In the genomic region with DNA sequence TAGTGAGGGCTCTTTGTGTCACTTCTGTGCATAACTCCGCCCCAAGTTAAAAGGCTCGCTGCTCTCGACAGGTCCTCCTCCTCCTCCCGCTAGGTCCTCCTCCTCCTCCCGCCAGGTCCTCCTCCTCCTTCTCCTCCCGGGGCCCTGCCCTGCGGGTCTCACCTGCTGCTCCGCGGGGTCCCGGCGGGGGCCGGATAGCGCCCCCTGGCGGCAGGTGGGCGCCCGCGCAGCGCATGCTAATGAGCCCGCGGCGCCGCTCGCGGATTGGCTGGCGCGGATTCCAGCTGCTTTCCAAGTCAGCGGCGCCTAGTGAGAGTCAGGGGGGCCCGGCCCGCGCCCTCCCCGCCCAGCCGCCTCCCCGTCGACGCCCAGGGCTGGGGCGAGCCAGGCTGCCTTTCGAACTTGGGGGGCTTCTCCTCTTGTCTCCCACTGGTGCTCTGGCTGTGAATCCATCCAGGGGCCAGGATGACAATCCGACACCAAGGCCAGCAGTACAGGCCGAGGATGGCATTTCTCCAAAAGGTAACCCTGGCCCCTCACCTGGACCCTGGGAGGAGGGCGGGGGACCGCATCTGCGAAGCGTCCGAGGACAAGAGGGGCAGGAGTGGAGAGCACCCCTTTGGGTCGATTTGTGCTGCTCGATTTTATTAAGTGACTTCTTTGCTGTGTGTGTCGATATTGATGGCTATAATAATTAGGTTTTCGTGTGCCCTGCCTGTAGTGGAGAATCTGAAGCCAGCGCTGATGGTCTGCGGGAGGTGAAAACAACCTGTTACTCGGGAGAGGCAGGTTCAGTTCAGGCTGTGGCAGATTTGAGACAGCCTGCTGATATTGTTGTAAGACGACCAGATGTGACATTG, we compare ENCODE assay signal across 8 cellular contexts. TPM values are rescaled to one million over a fixed set of nuclear protein-coding genes. Genes with fewer than 3 reads are reported as not detected.
DNase-seq lines count a peak whose midpoint lies in the region; ATAC-seq lines count a peak whose summit lies in the region.

Gene RGS9, plus strand, starts transcription at position 295 of the 860 bp plus-strand sequence. Its CDS starts 171 bp downstream, at position 466.

- H3K4me3 ChIP-seq in BLaER1 treated with 17β-estradiol and CSF1 and Interleukin-3, amounts not matched to agents 10 nM and 100 nM, result peak within 1 kb of the TSS in 8 of 10 experiments; percentile 31 to 51 (median 40); a peak in 12 of 20 replicates
- H3K4me3 ChIP-seq in endocrine pancreas (ENCODE audit: control insufficient read depth, insufficient read depth, low read length), result peak within 1 kb of the TSS; percentile 87

- no peak within 1 kb of the TSS for H3K27ac ChIP-seq in BLaER1 treated with 17β-estradiol and CSF1 and Interleukin-3, amounts not matched to agents 10 nM and 100 nM

- H3K36me3 ChIP-seq in BLaER1 treated with 17β-estradiol and CSF1 and Interleukin-3, amounts not matched to agents 10 nM and 100 nM, result no peaks in the 10 kb centered on the region
- H3K36me3 ChIP-seq in endocrine pancreas (ENCODE audit: control insufficient read depth, insufficient read depth, low read length), result no peaks in the 10 kb centered on the region

- H3K4me1 ChIP-seq in BLaER1 treated with 17β-estradiol and CSF1 and Interleukin-3, amounts not matched to agents 10 nM and 100 nM, result peaks cover 6 to 26% (median 19%) of the 10 kb centered on the region in 10 experiments; a peak in 19 of 20 replicates
- no peaks in the 10 kb centered on the region for H3K4me1 ChIP-seq in endocrine pancreas (ENCODE audit: control insufficient read depth, insufficient read depth, low read length)

- no peaks in the 10 kb centered on the region for H3K9me3 ChIP-seq in BLaER1 treated with 17β-estradiol and CSF1 and Interleukin-3, amounts not matched to agents 10 nM and 100 nM (replicated peaks in 1 of 11)
- no peaks in the 10 kb centered on the region for H3K9me3 ChIP-seq in endocrine pancreas (ENCODE audit: control insufficient read depth, low read length)

- DNase-seq in NCI-H748 (lab: John Stamatoyannopoulos, UW; ENCODE audit: unreplicated experiment), result peak; percentile 87
- DNase-seq in activated CD8-positive, alpha-beta memory T cell treated with anti-CD3 and anti-CD28 coated beads for 1 hour (ENCODE audit: extremely low read depth in 1 of 2, low read depth in 1 of 2), result peak; percentile 62 to 80
- peak; percentile 95 for DNase-seq in mesenteric fat pad (ENCODE audit: low spot score)
- DNase-seq in stimulated activated CD8-positive, alpha-beta memory T cell treated with anti-CD3 and anti-CD28 coated beads, Interleukin-15, amount 100 ng/mL, for 1 hour (ENCODE audit: low read depth), result peak; percentile 53

- peak within 1 kb of the TSS in 7 of 11 experiments; percentile 4 to 52 (median 25); a peak in 6 of 22 replicates for H3K9ac ChIP-seq in BLaER1 treated with 17β-estradiol and CSF1 and Interleukin-3, amounts not matched to agents 10 nM and 100 nM
- H3K9ac ChIP-seq in endocrine pancreas (ENCODE audit: control insufficient read depth, insufficient read depth, low read length), result peak within 1 kb of the TSS; percentile 98

- H3K4me2 ChIP-seq in BLaER1 treated with 17β-estradiol and CSF1 and Interleukin-3, amounts not matched to agents 10 nM and 100 nM, result peak within 1 kb of the TSS; percentile 80 to 91 (median 83)

- ATAC-seq in GM19328 (IDR thresholded peaks at IDR 0.05; ENCODE audit: unreplicated experiment), result peak; percentile 92
- peak; percentile 69 for ATAC-seq in HG03457 (IDR thresholded peaks at IDR 0.05; ENCODE audit: unreplicated experiment)

- H3K27me3 ChIP-seq in BLaER1 treated with 17β-estradiol and CSF1 and Interleukin-3, amounts not matched to agents 10 nM and 100 nM, result peaks cover 16 to 27% (median 21%) of the 10 kb centered on the region in 11 experiments; a peak in 21 of 22 replicates
- H3K27me3 ChIP-seq in endocrine pancreas (ENCODE audit: control insufficient read depth, insufficient read depth, low read length), result no peaks in the 10 kb centered on the region

- H4K20me1 ChIP-seq in BLaER1 treated with 17β-estradiol and CSF1 and Interleukin-3, amounts not matched to agents 10 nM and 100 nM, result no peaks in the 10 kb centered on the region

RNA-seq across cellular contexts. Expression of gene RGS9, which starts in this region (rescaled TPM):
- 3.2 TPM for total RNA-seq in mesenteric fat pad
